ENCODE assay signal across 29 cellular contexts in the genomic region with DNA sequence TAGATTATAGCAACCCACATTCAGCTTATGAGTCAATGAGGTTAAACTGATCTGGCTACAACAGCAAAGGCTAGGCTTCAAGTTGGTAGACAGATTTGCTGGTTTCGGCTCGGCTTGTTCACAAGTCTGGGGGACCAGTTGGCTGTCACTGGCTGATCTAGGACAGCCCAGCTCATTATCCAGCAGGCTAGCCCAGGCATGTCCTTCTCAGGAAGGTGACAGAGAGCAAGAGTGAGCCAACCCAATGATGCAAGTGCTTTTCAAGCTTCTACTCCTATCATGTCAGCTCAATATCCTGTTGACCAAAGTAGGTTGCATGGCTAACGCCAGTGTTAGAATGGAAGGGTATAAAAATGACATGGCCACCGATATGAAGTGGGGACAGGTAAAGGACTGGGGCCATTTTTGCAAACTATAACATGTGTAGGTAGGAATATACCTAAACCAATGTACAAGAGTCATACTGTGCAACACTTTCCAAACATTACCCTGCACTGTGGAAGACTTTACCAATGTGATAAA.
"Had no signal": no experiment of that assay in that cellular context is flagged by ENCODE, and none has a peak within 500 bp of the region (broad histone marks: within the 10 kb centered on the region; RNA-seq: fewer than 3 reads in every experiment).

No MANE protein-coding gene starts in this region.

- H3K4me3 ChIP-seq: adrenal gland, SJSA1 had no signal

- H3K9me3 ChIP-seq: adrenal gland, SJSA1 had no signal

- H3K27ac Mint-ChIP-seq: activated CD4-positive, alpha-beta T cell treated with anti-CD3 and anti-CD28 coated beads for 36 hours; activated CD8-positive, alpha-beta T cell treated with anti-CD3 and anti-CD28 coated beads for 36 hours; activated naive CD8-positive, alpha-beta T cell treated with anti-CD3 and anti-CD28 coated beads, Interleukin-2, amount 10 ng/mL, durations not matched to agents 7 days and 5 days; activated T-cell treated with anti-CD3 and anti-CD28 coated beads, Interleukin-2, amount 50 U/mL, for 72 hours; activated T-helper 2 cell treated with anti-CD3 and anti-CD28 coated beads, Interferon-gamma antibody, Interleukin-2, Interleukin-4, amounts not matched to agents 10 μg/mL and 5 μg/mL and 100 μg/mL, durations not matched to agents 14 hours and 24 hours and 36 hours had no signal

- H3K27me3 ChIP-seq: adrenal gland, SJSA1 had no signal

- H3K36me3 Mint-ChIP-seq: activated naive CD8-positive, alpha-beta T cell treated with anti-CD3 and anti-CD28 coated beads, Interleukin-2, amount 10 ng/mL, durations not matched to agents 7 days and 5 days had no signal

- H3K27ac ChIP-seq: adrenal gland, SJSA1, VCaP had no signal

- H3K4me1 ChIP-seq: adrenal gland, SJSA1 had no signal

- H3K4me3 Mint-ChIP-seq: activated CD4-positive, alpha-beta T cell treated with anti-CD3 and anti-CD28 coated beads for 36 hours; activated CD8-positive, alpha-beta T cell treated with anti-CD3 and anti-CD28 coated beads for 36 hours; activated naive CD8-positive, alpha-beta T cell treated with anti-CD3 and anti-CD28 coated beads, Interleukin-2, amount 10 ng/mL, durations not matched to agents 7 days and 5 days; activated T-cell treated with anti-CD3 and anti-CD28 coated beads, Interleukin-2, amount 50 U/mL, for 72 hours had no signal

- ATAC-seq: activated CD4-positive, alpha-beta T cell treated with anti-CD3 and anti-CD28 coated beads for 36 hours; activated CD8-positive, alpha-beta T cell treated with anti-CD3 and anti-CD28 coated beads for 36 hours; activated T-cell treated with anti-CD3 and anti-CD28 coated beads, Interleukin-2, amount 50 U/mL, for 72 hours; Panc1; Right ventricle myocardium inferior had no signal

- FAIRE-seq: TTC549 had no signal

- H3K36me3 ChIP-seq: adrenal gland, SJSA1 had no signal

- H3K4me1 Mint-ChIP-seq: activated CD4-positive, alpha-beta T cell treated with anti-CD3 and anti-CD28 coated beads for 36 hours; activated naive CD8-positive, alpha-beta T cell treated with anti-CD3 and anti-CD28 coated beads, Interleukin-2, amount 10 ng/mL, durations not matched to agents 7 days and 5 days had no signal

- DNase-seq: activated CD4-positive, alpha-beta T cell treated with anti-CD3 and anti-CD28 coated beads for 36 hours; activated CD8-positive, alpha-beta memory T cell treated with anti-CD3 and anti-CD28 coated beads, Interleukin-2, amount 50 U/mL, for 4 hours; activated CD8-positive, alpha-beta T cell treated with anti-CD3 and anti-CD28 coated beads for 36 hours; activated naive CD4-positive, alpha-beta T cell treated with anti-CD3 and anti-CD28 coated beads, Interleukin-2, amount 50 U/mL, for 16 hours; activated naive CD8-positive, alpha-beta T cell treated with anti-CD3 and anti-CD28 coated beads, Interleukin-2, amount 10 ng/mL, durations not matched to agents 7 days and 5 days; activated T-cell treated with anti-CD3 and anti-CD28 coated beads, Interleukin-2, amount 50 U/mL, for 72 hours; adrenal gland; anterior cingulate cortex; central memory CD4-positive, alpha-beta T cell; Kasumi-1; NCI-H1048; NCI-H146; NCI-H187 treated with DMSO at 0.1 percent for 48 hours; NCI-H2081 treated with DMSO at 0.1 percent for 48 hours; NCI-H2171 treated with DMSO at 0.1 percent for 48 hours; NCI-H226; NCI-H510A; NCI-H526 treated with DMSO at 0.1 percent for 48 hours; NCI-H82; OCI-M1; RPMI8226; T-helper 2 cell; T1000 had no signal
